ENCODE assay signal across 8 cellular contexts in the genomic region with DNA sequence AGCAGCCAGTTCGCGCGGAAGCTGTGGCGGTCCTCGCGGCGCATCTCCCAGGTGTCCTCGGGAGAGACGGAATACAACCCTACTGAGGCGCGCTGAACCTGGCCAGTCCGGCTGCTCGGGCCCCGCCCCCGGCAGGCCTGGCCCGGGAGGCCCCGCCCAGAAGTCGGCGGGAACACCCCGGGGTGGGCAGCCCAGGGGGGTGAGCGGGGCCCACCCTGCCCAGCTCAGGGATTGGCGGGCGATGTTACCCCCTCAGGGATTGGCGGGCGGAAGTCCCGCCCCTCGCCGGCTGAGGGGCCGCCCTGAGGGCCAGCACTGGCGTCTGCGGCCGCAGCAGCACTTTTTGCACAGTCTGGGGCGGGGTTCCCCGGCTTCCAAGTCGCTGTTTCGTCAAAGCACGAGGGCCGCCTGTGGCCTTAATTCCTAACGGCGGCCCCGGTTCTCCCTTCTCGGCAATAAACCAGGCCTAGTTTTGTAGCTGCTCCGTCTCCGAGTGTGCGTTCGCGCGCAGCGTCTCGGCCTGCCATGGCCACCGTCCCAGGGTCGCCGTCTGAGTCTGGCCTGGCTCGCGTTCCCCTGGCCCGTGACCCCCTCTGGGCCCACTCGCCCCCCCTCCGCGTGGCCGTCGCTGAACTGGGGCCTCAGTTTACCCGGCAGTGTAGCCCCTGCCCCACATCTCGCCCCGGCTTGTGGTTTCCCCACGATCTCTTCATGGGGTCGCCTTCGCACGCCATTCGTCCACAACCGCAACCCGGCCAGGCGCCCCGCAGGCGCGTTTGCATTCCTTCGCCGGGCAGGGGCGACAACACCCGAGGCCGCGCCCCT. TPM values are rescaled to one million over a fixed set of nuclear protein-coding genes. Genes with fewer than 3 reads are reported as not detected.
A peak's percentile ranks its signal among the peaks of the same experiment; 100 is the strongest.
DNase-seq lines count a peak whose midpoint lies in the region; TF ChIP-seq lines count a peak whose summit lies in the region.

No MANE protein-coding gene starts in this region.

- DNase-seq in C1 segment of cervical spinal cord (lab: John Stamatoyannopoulos, UW) (peak in 13 of 14 donors; percentile 56 to 91 (median 77)), GM20000 (ENCODE audit: low spot score) (peak; percentile 98), chondrocyte (ENCODE audit: low spot score) (peak; percentile 95), kidney epithelial cell (ENCODE audit: low read depth) (peak; percentile 64), OCI-M2 (lab: John Stamatoyannopoulos, UW; ENCODE audit: unreplicated experiment) (no peak)
- peak; percentile 64 for DNase-seq in activated CD4-positive, CD25-positive, alpha-beta regulatory T cell treated with anti-CD3 and anti-CD28 coated beads, Interleukin-2, amount 50 U/mL, for 72 hours
- DNase-seq in stimulated activated CD4-positive, alpha-beta T cell treated with anti-CD3 and anti-CD28 coated beads, Interleukin-12 subunit alpha, Interleukin-12 subunit beta, amount 100 ng/mL, for 48 hours (ENCODE audit: low read depth in 2 of 3, low spot score in 1 of 3), result peak; percentile 37 to 59 (median 39)

- H3K4me1 Mint-ChIP-seq in IgD-negative memory B cell (peaks cover 0 to 3% (median 0%) of the 10 kb centered on the region in 3 donors), chondrocyte (ENCODE audit: low read depth) (peaks cover 12% of the 10 kb centered on the region)

- H3K4me3 Mint-ChIP-seq in IgD-negative memory B cell (peak overlapping the region; percentile 72 to 90 (median 78)), chondrocyte (ENCODE audit: unreplicated experiment) (peak overlapping the region; percentile 74)

- no peaks in the 10 kb centered on the region for H3K9me3 Mint-ChIP-seq in IgD-negative memory B cell
- no peaks in the 10 kb centered on the region for H3K9me3 Mint-ChIP-seq in chondrocyte (ENCODE audit: low read depth)

- H3K27me3 Mint-ChIP-seq in IgD-negative memory B cell (no peaks in the 10 kb centered on the region), chondrocyte (ENCODE audit: low read depth) (no peaks in the 10 kb centered on the region)

- H3K27me3 ChIP-seq in kidney epithelial cell (ENCODE audit: control insufficient read depth, insufficient read depth, low read length), result no peaks in the 10 kb centered on the region

- H3K36me3 ChIP-seq in kidney epithelial cell (ENCODE audit: control insufficient read depth, insufficient read depth, low read length), result no peaks in the 10 kb centered on the region

- no peak for TF ChIP-seq CTCF in GM20000 (IDR thresholded peaks at IDR 0.05; ENCODE audit: extremely low read depth, missing control alignments)
- TF ChIP-seq CTCF in chondrocyte (IDR thresholded peaks at IDR 0.05), result peak; percentile 50
- TF ChIP-seq CTCF in kidney epithelial cell (IDR thresholded peaks at IDR 0.05; ENCODE audit: insufficient read depth, low read length, poor library complexity, severe bottlenecking), result no peak

- H3K4me3 ChIP-seq in kidney epithelial cell (ENCODE audit: low read depth, low read length), result peak overlapping the region; percentile 52

- peak overlapping the region in 2 of 3 donors; percentile 87 to 93 for H3K27ac Mint-ChIP-seq in IgD-negative memory B cell
- H3K27ac Mint-ChIP-seq in chondrocyte (ENCODE audit: unreplicated experiment), result peak overlapping the region; percentile 92

- H3K36me3 Mint-ChIP-seq in IgD-negative memory B cell (no peaks in the 10 kb centered on the region), chondrocyte (ENCODE audit: low read depth) (peaks cover 4% of the 10 kb centered on the region)

RNA-seq across cellular contexts. Expression of gene NBEAL2, which starts 30.0 kb away (rescaled TPM):
- polyA plus RNA-seq in IgD-negative memory B cell, result 6.7 TPM
- total RNA-seq in chondrocyte (15.9 to 18.1 TPM (median 16.5 TPM) in 3 replicates), kidney epithelial cell (37.5 and 53.7 TPM in 2 replicates)

RNA-seq across cellular contexts. Expression of gene CCDC12, which starts 32.9 kb away (rescaled TPM):
- 151 TPM for polyA plus RNA-seq in IgD-negative memory B cell
- total RNA-seq in chondrocyte (21.8 to 23.3 TPM (median 22.3 TPM) in 3 replicates), kidney epithelial cell (33.0 and 33.3 TPM in 2 replicates)
